ENCODE assay signal across 17 cellular contexts in the genomic region with DNA sequence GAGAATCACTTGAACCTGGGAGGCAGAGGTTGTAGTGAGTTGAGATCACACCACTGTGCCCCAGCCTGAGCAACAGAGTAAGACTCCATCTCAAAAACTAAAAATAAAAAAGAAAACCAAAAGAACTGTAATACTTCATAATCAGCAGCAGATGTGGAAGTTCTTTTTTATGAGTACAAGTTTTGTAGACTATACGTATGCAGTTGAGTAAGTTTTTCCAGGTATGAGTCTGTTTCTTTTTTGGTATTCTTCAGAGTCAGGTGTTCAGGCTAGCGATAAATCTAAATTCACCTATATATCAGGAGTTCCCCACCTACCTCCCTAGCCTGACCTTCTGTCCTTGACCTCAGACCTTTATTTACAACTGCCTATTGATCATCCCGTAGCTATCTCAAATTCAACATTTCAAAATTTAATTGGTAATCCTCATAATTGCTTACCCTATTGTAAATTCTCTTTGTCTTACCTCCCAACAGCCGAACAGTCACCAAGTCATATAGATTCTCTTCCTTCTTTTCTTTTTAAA. TPM values are rescaled to one million over a fixed set of nuclear protein-coding genes. Genes with fewer than 3 reads are reported as not detected.
DNase-seq lines count a peak whose midpoint lies in the region; ATAC-seq lines count a peak whose summit lies in the region.
"Had no signal": no experiment of that assay in that cellular context is flagged by ENCODE, and none has a peak within 500 bp of the region (broad histone marks: within the 10 kb centered on the region; RNA-seq: fewer than 3 reads in every experiment).

No MANE protein-coding gene starts in this region.

- H3K4me3 Mint-ChIP-seq in activated CD4-positive, alpha-beta T cell treated with anti-CD3 and anti-CD28 coated beads, Interleukin-2, amount 10 ng/mL, durations not matched to agents 24 days and 14 days: no peak overlapping the region
- H3K4me3 Mint-ChIP-seq in stimulated activated effector memory CD8-positive, alpha-beta T cell treated with anti-CD3 and anti-CD28 coated beads, Interleukin-12 subunit alpha, Interleukin-12 subunit beta, amount 100 ng/mL, for 72 hours: no peak overlapping the region
- H3K4me3 Mint-ChIP-seq: nephron progenitor cell had no signal

- ATAC-seq in GM18870 (IDR thresholded peaks at IDR 0.05; ENCODE audit: unreplicated experiment) (peak; percentile 55), HG03280 (IDR thresholded peaks at IDR 0.05; ENCODE audit: unreplicated experiment) (peak; percentile 43)
- peak; percentile 51 for ATAC-seq in stimulated activated effector memory CD8-positive, alpha-beta T cell treated with anti-CD3 and anti-CD28 coated beads, Interleukin-12 subunit alpha, Interleukin-12 subunit beta, amount 100 ng/mL, for 72 hours
- ATAC-seq: Panc1 had no signal

- no peak for DNase-seq in activated CD4-positive, alpha-beta T cell treated with anti-CD3 and anti-CD28 coated beads, Interleukin-2, amount 10 ng/mL, durations not matched to agents 24 days and 14 days
- no peak for DNase-seq in activated CD4-positive, alpha-beta T cell treated with anti-CD3 and anti-CD28 coated beads for 1 hour
- DNase-seq in stimulated activated effector memory CD8-positive, alpha-beta T cell treated with anti-CD3 and anti-CD28 coated beads, Interleukin-12 subunit alpha, Interleukin-12 subunit beta, amount 100 ng/mL, for 72 hours (ENCODE audit: low spot score in 2 of 2): no peak
- no peak for DNase-seq in NCI-H524 treated with DMSO at 0.1 percent for 48 hours (lab: John Stamatoyannopoulos, UW)
- no peak for DNase-seq in epidermal melanocyte (ENCODE audit: insufficient read length, low spot score)
- no peak for DNase-seq in head of caudate nucleus
- DNase-seq: cerebellar nuclear complex; DMS153; effector memory CD4-positive, alpha-beta T cell; GOT3; NCI-H1436; nephron progenitor cell; SK-N-SH; transverse colon had no signal

- peaks cover 53% of the 10 kb centered on the region for H3K36me3 Mint-ChIP-seq in activated CD4-positive, alpha-beta T cell treated with anti-CD3 and anti-CD28 coated beads, Interleukin-2, amount 10 ng/mL, durations not matched to agents 24 days and 14 days (ENCODE audit: low read depth)
- peaks cover 85% of the 10 kb centered on the region for H3K36me3 Mint-ChIP-seq in stimulated activated effector memory CD8-positive, alpha-beta T cell treated with anti-CD3 and anti-CD28 coated beads, Interleukin-12 subunit alpha, Interleukin-12 subunit beta, amount 100 ng/mL, for 72 hours

- no peaks in the 10 kb centered on the region for H3K27me3 Mint-ChIP-seq in activated CD4-positive, alpha-beta T cell treated with anti-CD3 and anti-CD28 coated beads, Interleukin-2, amount 10 ng/mL, durations not matched to agents 24 days and 14 days

- intact Hi-C loops in activated CD4-positive, alpha-beta T cell treated with anti-CD3 and anti-CD28 coated beads, Interleukin-2, amount 10 ng/mL, durations not matched to agents 24 days and 14 days (cut with micrococcal nuclease): no loop called here
- intact Hi-C loops in head of caudate nucleus (cut with DNase I): no loop called here

- peaks cover 30% of the 10 kb centered on the region for H3K4me1 Mint-ChIP-seq in activated CD4-positive, alpha-beta T cell treated with anti-CD3 and anti-CD28 coated beads, Interleukin-2, amount 10 ng/mL, durations not matched to agents 24 days and 14 days
- peaks cover 33% of the 10 kb centered on the region for H3K4me1 Mint-ChIP-seq in stimulated activated effector memory CD8-positive, alpha-beta T cell treated with anti-CD3 and anti-CD28 coated beads, Interleukin-12 subunit alpha, Interleukin-12 subunit beta, amount 100 ng/mL, for 72 hours
- H3K4me1 Mint-ChIP-seq: nephron progenitor cell had no signal

- peak overlapping the region; percentile 39 for H3K27ac Mint-ChIP-seq in activated CD4-positive, alpha-beta T cell treated with anti-CD3 and anti-CD28 coated beads, Interleukin-2, amount 10 ng/mL, durations not matched to agents 24 days and 14 days
- H3K27ac Mint-ChIP-seq in stimulated activated effector memory CD8-positive, alpha-beta T cell treated with anti-CD3 and anti-CD28 coated beads, Interleukin-12 subunit alpha, Interleukin-12 subunit beta, amount 100 ng/mL, for 72 hours: peak overlapping the region; percentile 11
- H3K27ac Mint-ChIP-seq: nephron progenitor cell had no signal

- H3K9me3 Mint-ChIP-seq in activated CD4-positive, alpha-beta T cell treated with anti-CD3 and anti-CD28 coated beads, Interleukin-2, amount 10 ng/mL, durations not matched to agents 24 days and 14 days: no peaks in the 10 kb centered on the region
- H3K9me3 Mint-ChIP-seq in stimulated activated effector memory CD8-positive, alpha-beta T cell treated with anti-CD3 and anti-CD28 coated beads, Interleukin-12 subunit alpha, Interleukin-12 subunit beta, amount 100 ng/mL, for 72 hours: no peaks in the 10 kb centered on the region

RNA-seq across cellular contexts. Expression of gene DCTN5, which starts 10.7 kb away (rescaled TPM):
- 98.3 and 99.4 TPM in 2 replicates for total RNA-seq in activated CD4-positive, alpha-beta T cell treated with anti-CD3 and anti-CD28 coated beads, Interleukin-2, amount 10 ng/mL, durations not matched to agents 24 days and 14 days

RNA-seq across cellular contexts. Expression of gene PALB2, which starts 10.9 kb away (rescaled TPM):
- 31.2 and 35.7 TPM in 2 replicates for total RNA-seq in activated CD4-positive, alpha-beta T cell treated with anti-CD3 and anti-CD28 coated beads, Interleukin-2, amount 10 ng/mL, durations not matched to agents 24 days and 14 days

RNA-seq across cellular contexts. Expression of gene PLK1, which starts 26.7 kb away (rescaled TPM):
- 45.7 and 51.7 TPM in 2 replicates for total RNA-seq in activated CD4-positive, alpha-beta T cell treated with anti-CD3 and anti-CD28 coated beads, Interleukin-2, amount 10 ng/mL, durations not matched to agents 24 days and 14 days

RNA-seq across cellular contexts. Expression of gene NDUFAB1, which starts 55.9 kb away (rescaled TPM):
- 161 and 163 TPM in 2 replicates for total RNA-seq in activated CD4-positive, alpha-beta T cell treated with anti-CD3 and anti-CD28 coated beads, Interleukin-2, amount 10 ng/mL, durations not matched to agents 24 days and 14 days
